ENCODE assay signal across 4 cellular contexts in genomic region chr2:87668361-87668760, GRCh38.
DNase-seq lines count a peak whose midpoint lies in the region; ATAC-seq, FAIRE-seq and TF ChIP-seq lines count a peak whose summit lies in the region.
"Not testable (repeated sequence)": the region's sequence is repeated elsewhere in the genome, so short reads cannot be mapped to it uniquely, and the experiment has no call there.

No MANE protein-coding gene starts in this region.

- peak; percentile 55 for ATAC-seq in activated CD8-positive, alpha-beta T cell treated with anti-CD3 and anti-CD28 coated beads for 36 hours
- peak; percentile 69 for ATAC-seq in activated naive CD8-positive, alpha-beta T cell treated with anti-CD3 and anti-CD28 coated beads, Interleukin-2, amount 50 U/mL, for 24 hours
- peak; percentile 67 for ATAC-seq in stimulated activated naive CD8-positive, alpha-beta T cell treated with anti-CD3 and anti-CD28 coated beads, Interleukin-15, Interleukin-2, amounts not matched to agents 100 U/mL and 50 U/mL, for 24 hours

- POLR2A ChIA-PET in activated CD8-positive, alpha-beta T cell treated with anti-CD3 and anti-CD28 coated beads for 36 hours (lab: Charles Lee), result not testable (repeated sequence)

- not testable (repeated sequence) for H3K4me1 Mint-ChIP-seq in activated CD8-positive, alpha-beta T cell treated with anti-CD3 and anti-CD28 coated beads for 36 hours (ENCODE audit: low read depth); activated naive CD8-positive, alpha-beta T cell treated with anti-CD3 and anti-CD28 coated beads, Interleukin-2, amount 50 U/mL, for 24 hours

- not testable (repeated sequence) for H3K36me3 Mint-ChIP-seq in activated CD8-positive, alpha-beta T cell treated with anti-CD3 and anti-CD28 coated beads for 36 hours (ENCODE audit: low read depth); activated naive CD8-positive, alpha-beta T cell treated with anti-CD3 and anti-CD28 coated beads, Interleukin-2, amount 50 U/mL, for 24 hours (ENCODE audit: low read depth)

- peak; percentile 73 for FAIRE-seq in HTR-8/SVneo (lab: Jason Lieb, UNC)

- not testable (repeated sequence) for TF ChIP-seq CTCF in activated CD8-positive, alpha-beta T cell treated with anti-CD3 and anti-CD28 coated beads for 36 hours (IDR thresholded peaks at IDR 0.05)

- not testable (repeated sequence) for H3K4me3 Mint-ChIP-seq in activated CD8-positive, alpha-beta T cell treated with anti-CD3 and anti-CD28 coated beads for 36 hours; activated naive CD8-positive, alpha-beta T cell treated with anti-CD3 and anti-CD28 coated beads, Interleukin-2, amount 50 U/mL, for 24 hours

- H3K9me3 Mint-ChIP-seq in activated CD8-positive, alpha-beta T cell treated with anti-CD3 and anti-CD28 coated beads for 36 hours; activated naive CD8-positive, alpha-beta T cell treated with anti-CD3 and anti-CD28 coated beads, Interleukin-2, amount 50 U/mL, for 24 hours: not testable (repeated sequence)

- not testable (repeated sequence) for H3K27me3 Mint-ChIP-seq in activated CD8-positive, alpha-beta T cell treated with anti-CD3 and anti-CD28 coated beads for 36 hours; activated naive CD8-positive, alpha-beta T cell treated with anti-CD3 and anti-CD28 coated beads, Interleukin-2, amount 50 U/mL, for 24 hours

- CTCF ChIA-PET in activated CD8-positive, alpha-beta T cell treated with anti-CD3 and anti-CD28 coated beads for 36 hours (lab: Charles Lee), result not testable (repeated sequence)

- H3K27ac Mint-ChIP-seq in activated CD8-positive, alpha-beta T cell treated with anti-CD3 and anti-CD28 coated beads for 36 hours; activated naive CD8-positive, alpha-beta T cell treated with anti-CD3 and anti-CD28 coated beads, Interleukin-2, amount 50 U/mL, for 24 hours: not testable (repeated sequence)

- not testable (repeated sequence) for DNase-seq in HTR-8/SVneo (ENCODE audit: insufficient read length, low spot score); activated CD8-positive, alpha-beta T cell treated with anti-CD3 and anti-CD28 coated beads for 36 hours; activated naive CD8-positive, alpha-beta T cell treated with anti-CD3 and anti-CD28 coated beads, Interleukin-2, amount 50 U/mL, for 24 hours; stimulated activated naive CD8-positive, alpha-beta T cell treated with anti-CD3 and anti-CD28 coated beads, Interleukin-15, Interleukin-2, amounts not matched to agents 100 U/mL and 50 U/mL, for 24 hours

- intact Hi-C loops in activated CD8-positive, alpha-beta T cell treated with anti-CD3 and anti-CD28 coated beads for 36 hours (cut with micrococcal nuclease), result not testable (repeated sequence)
